ENCODE assay signal across 9 cellular contexts in genomic region chr16:54936086-54936978, GRCh38. TPM values are rescaled to one million over a fixed set of nuclear protein-coding genes. Genes with fewer than 3 reads are reported as not detected.
DNase-seq lines count a peak whose midpoint lies in the region; ATAC-seq, FAIRE-seq and TF ChIP-seq lines count a peak whose summit lies in the region.
"Had no signal": no experiment of that assay in that cellular context is flagged by ENCODE, and none has a peak within 500 bp of the region (broad histone marks: within the 10 kb centered on the region; RNA-seq: fewer than 3 reads in every experiment).

No MANE protein-coding gene starts in this region.

- peak overlapping the region; percentile 82 to 88 (median 87) for H3K27ac Mint-ChIP-seq in IgD-negative memory B cell

- peaks cover 0 to 2% (median 0%) of the 10 kb centered on the region in 4 experiments; a peak in 1 of 8 replicates for H3K36me3 ChIP-seq in H1 (ENCODE audit: control insufficient read depth in 2 of 4, insufficient read depth in 4 of 4, low read length in 3 of 4)
- H3K36me3 ChIP-seq in mesendoderm (ENCODE audit: control insufficient read depth, insufficient read depth, low read length), result no peaks in the 10 kb centered on the region
- H3K36me3 ChIP-seq: neutrophil had no signal

- H2BK5ac ChIP-seq in H1 (ENCODE audit: low read depth, low read length) (no peak overlapping the region), mesendoderm (ENCODE audit: low read length) (no peak overlapping the region)

- H3K79me1 ChIP-seq in H1 (ENCODE audit: low read depth, low read length) (no peaks in the 10 kb centered on the region), mesendoderm (ENCODE audit: low read length) (no peaks in the 10 kb centered on the region)

- H2BK120ac ChIP-seq in H1 (replicated peaks; ENCODE audit: low read depth, low read length) (no peak overlapping the region), mesendoderm (ENCODE audit: low read depth, low read length) (no peak overlapping the region)

- peak overlapping the region in 2 of 4 donors; percentile 23 to 81 for H3K4me3 Mint-ChIP-seq in IgD-negative memory B cell

- H2BK12ac ChIP-seq in H1 (ENCODE audit: low read depth, low read length), result peak overlapping the region; percentile 68; the same call in 1 of the 2 replicates

- ATAC-seq in GM21360 (IDR thresholded peaks at IDR 0.05; ENCODE audit: unreplicated experiment), result no peak

- H3K79me2 ChIP-seq in H1 (ENCODE audit: control insufficient read depth in 1 of 2, insufficient read depth in 2 of 2, low read length in 2 of 2) (no peaks in the 10 kb centered on the region), mesendoderm (ENCODE audit: control insufficient read depth, insufficient read depth, low read length) (no peaks in the 10 kb centered on the region)

- no peaks in the 10 kb centered on the region; a peak in 1 of 4 replicates for H3K9me3 ChIP-seq in H1 (ENCODE audit: insufficient read depth in 2 of 2, low read depth in 1 of 2, low read length in 1 of 2)
- H3K9me3 ChIP-seq: neutrophil had no signal

- H2BK15ac ChIP-seq in H1 (ENCODE audit: low read length), result no peak overlapping the region
- no peak overlapping the region for H2BK15ac ChIP-seq in mesendoderm (replicated peaks; ENCODE audit: low read depth)

- H3K4me2 ChIP-seq in H1 (ENCODE audit: insufficient read depth in 1 of 2, low read depth in 2 of 2, low read length in 2 of 2), result peak overlapping the region; percentile 95 to 98
- H3K4me2 ChIP-seq in mesendoderm (ENCODE audit: low read length), result peak overlapping the region; percentile 39

- TF ChIP-seq CTCF in H1 (IDR thresholded peaks at IDR 0.05; ENCODE audit: control extremely low read depth in 1 of 3, insufficient read depth in 1 of 3, low read depth in 1 of 3, low read length in 3 of 3), result no peak
- TF ChIP-seq CTCF in D721Med (IDR thresholded peaks at IDR 0.05; ENCODE audit: insufficient read depth, missing control alignments), result no peak

- no peak overlapping the region for H3K23ac ChIP-seq in H1 (ENCODE audit: insufficient read length)
- H3K23ac ChIP-seq in mesendoderm (ENCODE audit: low read length), result no peak overlapping the region

- no peak overlapping the region for H2BK20ac ChIP-seq in H1 (ENCODE audit: low read length)

- H3K36me3 Mint-ChIP-seq in IgD-negative memory B cell, result peaks cover 3% of the 10 kb centered on the region

- H3K4me1 Mint-ChIP-seq in IgD-negative memory B cell, result peaks cover 0 to 1% (median 0%) of the 10 kb centered on the region in 3 donors

- DNase-seq in AG20443 (ENCODE audit: low spot score) (peak; percentile 45), H1 (ENCODE audit: low read depth in 1 of 2, low spot score in 2 of 2) (peak in 1 of 2 experiments; percentile 73), mesendoderm (peak; percentile 71), D721Med (ENCODE audit: insufficient read length, low spot score) (no peak), NCI-H774 (lab: John Stamatoyannopoulos, UW) (no peak)
- DNase-seq in central memory CD4-positive, alpha-beta T cell, result no peak

- H3K4ac ChIP-seq in H1 (replicated peaks; ENCODE audit: insufficient read length, low read depth, low read length), result no peak overlapping the region
- no peak overlapping the region for H3K4ac ChIP-seq in mesendoderm (ENCODE audit: low read depth, low read length)

- H3K18ac ChIP-seq in H1 (ENCODE audit: extremely low read depth, low read length), result peak overlapping the region; percentile 97
- H3K18ac ChIP-seq in mesendoderm (ENCODE audit: low read length), result no peak overlapping the region

- H3K23me2 ChIP-seq in H1 (ENCODE audit: low read depth, low read length), result peaks cover 13% of the 10 kb centered on the region

- no peak overlapping the region for H4K91ac ChIP-seq in H1 (replicated peaks; ENCODE audit: insufficient read length, low read length)

- H3K9ac ChIP-seq in H1 (replicated peaks in 1 of 4; ENCODE audit: extremely low read depth in 1 of 4, low read depth in 3 of 4, low read length in 3 of 4) (peak overlapping the region in 1 of 4 experiments; percentile 6; a peak in 1 of 7 replicates), mesendoderm (ENCODE audit: low read length) (no peak overlapping the region)

- peaks cover 8 to 11% of the 10 kb centered on the region in 2 experiments for H4K20me1 ChIP-seq in H1 (replicated peaks in 1 of 2; ENCODE audit: control insufficient read depth in 1 of 2, insufficient read depth in 2 of 2, low read length in 2 of 2)

- FAIRE-seq in H1 (lab: Jason Lieb, UNC) (no peak), D721Med (lab: Jason Lieb, UNC) (no peak)

- H4K5ac ChIP-seq in H1 (ENCODE audit: insufficient read length, low read depth, low read length) (peak overlapping the region; percentile 48), mesendoderm (ENCODE audit: low read length) (no peak overlapping the region)

- no peak overlapping the region for H3K56ac ChIP-seq in H1 (replicated peaks; ENCODE audit: insufficient read length, low read depth, low read length)
- H3K56ac ChIP-seq in mesendoderm (ENCODE audit: low read length), result no peak overlapping the region

- CTCF ChIA-PET in H1 (lab: Charles Lee; ENCODE audit: partially characterized antibody), result interaction anchor here (0.7 to 4.4 kb wide), 31 partner anchors 10 to 1013 kb away, joined by 3 to 21 read pairs (median 4); partner anchors contain the start of gene IRX6

- H3K27me3 Mint-ChIP-seq in IgD-negative memory B cell, result peaks cover 72% of the 10 kb centered on the region

- POLR2A ChIA-PET in H1 (lab: Charles Lee; ENCODE audit: partially characterized antibody), result interaction anchor here (1.0 kb wide), 1 partner anchor 390 kb away, joined by 3 read pairs; no protein-coding TSS in a partner anchor

- H2AK5ac ChIP-seq in H1 (ENCODE audit: low read depth, low read length) (no peak overlapping the region), mesendoderm (ENCODE audit: low read length) (no peak overlapping the region)

- H3K4me3 ChIP-seq in H1 (ENCODE audit: extremely low read depth in 1 of 4, insufficient read depth in 2 of 4, low read depth in 3 of 4, low read length in 4 of 4) (peak overlapping the region; percentile 31 to 68 (median 58); a peak in 7 of 8 replicates), mesendoderm (ENCODE audit: low read length) (no peak overlapping the region)

- WGBS in H1 (ENCODE audit: extremely low coverage in 1 of 2, insufficient coverage in 1 of 2, insufficient read length in 1 of 2, insufficient replicate concordance in 2 of 2, low coverage in 1 of 2, low lambda C conversion rate in 2 of 2, missing lambda C conversion rate in 1 of 2), 2 experiments, result 2% methylated on average over 35 of the region's 59 CpGs; no CpG with 5 or more reads in 1 of the 2 experiments
- WGBS in mesendoderm (ENCODE audit: extremely low coverage, insufficient coverage, low lambda C conversion rate), result no CpG with 5 or more reads among the region's 59 CpGs

- no peak overlapping the region; the same call in 1 of the 2 replicates for H2AFZ ChIP-seq in H1 (ENCODE audit: low read length)

- no peak for TF ChIP-seq EP300 in H1 (IDR thresholded peaks at IDR 0.05; ENCODE audit: borderline replicate concordance in 1 of 2, low read depth in 2 of 2, low read length in 2 of 2)

- no peak overlapping the region for H3K14ac ChIP-seq in H1 (ENCODE audit: insufficient read length)

- TF ChIP-seq POLR2A in H1 (IDR thresholded peaks at IDR 0.05; ENCODE audit: control extremely low read depth in 1 of 2, low read depth in 2 of 2, low read length in 2 of 2), result no peak

- peaks cover 0 to 43% (median 27%) of the 10 kb centered on the region in 4 experiments; a peak in 6 of 7 replicates for H3K4me1 ChIP-seq in H1 (replicated peaks in 1 of 4; ENCODE audit: control insufficient read depth in 3 of 4, insufficient read depth in 4 of 4, low read length in 3 of 4)
- H3K4me1 ChIP-seq in mesendoderm (ENCODE audit: control insufficient read depth, low read depth, low read length), result no peaks in the 10 kb centered on the region

- H4K8ac ChIP-seq in H1 (ENCODE audit: extremely low read depth, insufficient read depth, low read length) (peak overlapping the region; percentile 36), mesendoderm (ENCODE audit: low read depth, low read length) (no peak overlapping the region)

- H3K27ac ChIP-seq in H1 (ENCODE audit: low read depth, low read length) (no peak overlapping the region), mesendoderm (ENCODE audit: low read depth, low read length) (no peak overlapping the region)
- H3K27ac ChIP-seq: neutrophil had no signal

- TF ChIP-seq RAD21 in H1 (IDR thresholded peaks at IDR 0.05 in 1 of 2, conservative IDR thresholded peaks at IDR 0.05 in 1 of 2; ENCODE audit: low read depth in 2 of 2, low read length in 2 of 2), result no peak

- H3K27me3 ChIP-seq in H1 (replicated peaks in 1 of 4; ENCODE audit: control insufficient read depth in 3 of 4, extremely low read depth in 1 of 4, insufficient read depth in 3 of 4, low read length in 3 of 4) (peaks cover 64 to 94% (median 88%) of the 10 kb centered on the region in 4 experiments), mesendoderm (ENCODE audit: insufficient read depth, low read length, poor library complexity) (peaks cover 84% of the 10 kb centered on the region)

- H3K9me3 Mint-ChIP-seq in IgD-negative memory B cell, result peaks cover 0 to 4% (median 0%) of the 10 kb centered on the region in 3 donors

TF ChIP-seq in H1, 55 proteins besides CTCF, POLR2A, EP300 and RAD21 (continues in another document):
- peak in 1 of 2 experiments; percentile 30; a peak in 1 of 4 replicates for TF ChIP-seq HDAC2 (IDR thresholded peaks at IDR 0.05; ENCODE audit: borderline replicate concordance in 1 of 2, low read depth in 2 of 2, low read length in 2 of 2)
- peak; percentile 81 for TF ChIP-seq TBP (IDR thresholded peaks at IDR 0.05; ENCODE audit: low read depth, low read length)
- no peak for TF ChIP-seq KDM4A (IDR thresholded peaks at IDR 0.05; ENCODE audit: low read depth, low read length, severe bottlenecking)
- TF ChIP-seq RBBP5 (IDR thresholded peaks at IDR 0.05; ENCODE audit: borderline replicate concordance, low read depth, low read length), result peak; percentile 19; the same call in 1 of the 2 replicates
- peak; percentile 46 for TF ChIP-seq ASH2L (IDR thresholded peaks at IDR 0.05; ENCODE audit: low read length)
- TF ChIP-seq SUZ12 (IDR thresholded peaks at IDR 0.05; ENCODE audit: low read length), result peak; percentile 83
- TF ChIP-seq EZH2 (IDR thresholded peaks at IDR 0.05; ENCODE audit: low read depth, low read length, severe bottlenecking), result peak; percentile 32
- no peak for TF ChIP-seq SAP30 (IDR thresholded peaks at IDR 0.05; ENCODE audit: insufficient read depth, insufficient replicate concordance, low read length)

RNA-seq across cellular contexts. Expression of gene IRX5, which starts 5.7 kb away (rescaled TPM):
- polyA plus RNA-seq in IgD-negative memory B cell, result not detected
- total RNA-seq in H1 (2021; fragmentation: NEBNext Ultra II Directional; extraction: Animal tissue kit (Norgen Biotek cat#: 25700)), result 0.48 and 0.90 TPM in 2 replicates
- 0.56 and 1.4 TPM in 2 replicates for polyA plus RNA-seq in H1 (2011; rRNA removed)
- 0.94 TPM for polyA plus RNA-seq in H1 (2011; cell fraction: cytosol; rRNA removed)
- polyA plus RNA-seq in H1 (2011; cell fraction: nucleus; rRNA removed), result 1.5 TPM
- 0.36 to 0.42 TPM (median 0.39 TPM) in 4 replicates for polyA plus RNA-seq in H1 (2012, experiment 1 of 2)
- 0.21 TPM for polyA plus RNA-seq in H1 (2012, experiment 2 of 2)
- 0.16 TPM for polyA plus RNA-seq in H1 (2013, experiment 1 of 2)
- 0.15 TPM for polyA plus RNA-seq in H1 (2013, experiment 2 of 2)
- 0.13 and 0.32 TPM in 2 replicates for polyA minus RNA-seq in H1 (2011; rRNA and poly(A)+ RNA removed)
- polyA minus RNA-seq in H1 (2011; cell fraction: cytosol; rRNA and poly(A)+ RNA removed), result 2.8 TPM
- polyA minus RNA-seq in H1 (2011; cell fraction: nucleus; rRNA and poly(A)+ RNA removed), result 1.5 TPM
- polyA plus RNA-seq in mesendoderm (2013, experiment 1 of 2), result 0.27 TPM
- polyA plus RNA-seq in mesendoderm (2013, experiment 2 of 2), result 0.21 TPM

Comparison
In these comparisons a context has a peak if more than half of its experiments do, and no peak if none do; other contexts are left out.
1. DNase-seq: peak in AG20443 (single experiment) and mesendoderm (single experiment); none in central memory CD4-positive, alpha-beta T cell (single experiment), D721Med (single experiment) and NCI-H774 (single experiment).